Comparison of ENCODE assay signal across 1 cellular context in the genomic region with DNA sequence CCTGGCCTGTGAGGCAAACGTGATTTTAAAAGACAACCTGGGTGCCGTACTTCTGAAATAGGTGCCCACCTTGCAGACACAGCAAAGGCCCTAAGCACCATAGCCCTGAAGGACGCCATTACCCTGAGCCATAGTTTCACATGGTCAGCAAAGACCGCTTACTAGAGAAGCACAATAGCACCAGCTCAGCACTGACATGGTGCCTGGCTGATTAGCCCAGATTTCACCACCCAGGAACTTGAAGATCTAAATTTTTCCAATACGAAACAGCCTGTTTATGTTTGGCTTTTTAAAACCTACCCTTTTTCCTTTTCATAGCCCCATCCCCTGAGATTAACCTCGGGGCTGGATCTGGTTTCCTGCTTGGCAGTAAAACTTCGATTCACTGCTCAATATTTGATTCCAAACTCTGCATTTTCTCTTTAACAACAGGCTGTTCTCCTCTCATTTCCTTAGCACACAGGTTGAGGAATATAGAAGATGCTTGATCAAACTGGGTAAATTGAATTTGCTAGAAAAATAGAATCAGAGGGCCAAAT.
TF ChIP-seq lines count a peak whose summit lies in the region.

No MANE protein-coding gene starts in this region.

TF ChIP-seq in H1, 55 proteins besides CTCF, POLR2A, EP300 and RAD21 (continued from another document):
- no peak for TF ChIP-seq ATF2 (IDR thresholded peaks at IDR 0.05; ENCODE audit: low read length)
- TF ChIP-seq SUZ12 (IDR thresholded peaks at IDR 0.05; ENCODE audit: low read length), result no peak
- TF ChIP-seq EGR1 (IDR thresholded peaks at IDR 0.05; ENCODE audit: borderline replicate concordance, low read depth, low read length), result no peak
- no peak for TF ChIP-seq JUND (IDR thresholded peaks at IDR 0.05; ENCODE audit: low read length)
- no peak for TF ChIP-seq TCF12 (IDR thresholded peaks at IDR 0.05; ENCODE audit: low read depth, low read length)
- TF ChIP-seq FOSL1 (IDR thresholded peaks at IDR 0.05; ENCODE audit: insufficient read depth, low read depth, low read length), result no peak
- no peak for TF ChIP-seq RFX5 (IDR thresholded peaks at IDR 0.05; ENCODE audit: borderline replicate concordance, low read depth, low read length)
- TF ChIP-seq USF2 (IDR thresholded peaks at IDR 0.05; ENCODE audit: low read length), result no peak
- no peak for TF ChIP-seq HDAC2 (IDR thresholded peaks at IDR 0.05; ENCODE audit: borderline replicate concordance in 1 of 2, low read depth in 2 of 2, low read length in 2 of 2)
- TF ChIP-seq TBP (IDR thresholded peaks at IDR 0.05; ENCODE audit: low read depth, low read length), result no peak
- TF ChIP-seq CBX8 (IDR thresholded peaks at IDR 0.05; ENCODE audit: borderline replicate concordance, low read depth, low read length), result no peak
- no peak for TF ChIP-seq TEAD4 (IDR thresholded peaks at IDR 0.05; ENCODE audit: low read depth, low read length)
- TF ChIP-seq NRF1 (IDR thresholded peaks at IDR 0.05; ENCODE audit: low read depth, low read length), result no peak
- TF ChIP-seq SIRT6 (IDR thresholded peaks at IDR 0.05; ENCODE audit: low read length), result no peak
- TF ChIP-seq KDM5A (IDR thresholded peaks at IDR 0.05; ENCODE audit: low read length), result no peak
- no peak for TF ChIP-seq ATF3 (IDR thresholded peaks at IDR 0.05; ENCODE audit: insufficient read depth, low read depth, low read length)
- TF ChIP-seq BRCA1 (IDR thresholded peaks at IDR 0.05; ENCODE audit: low read depth, low read length), result no peak
- TF ChIP-seq PHF8 (conservative IDR thresholded peaks at IDR 0.05; ENCODE audit: low read depth, low read length), result no peak
